ENCODE assay signal across 1 cellular context in the genomic region with DNA sequence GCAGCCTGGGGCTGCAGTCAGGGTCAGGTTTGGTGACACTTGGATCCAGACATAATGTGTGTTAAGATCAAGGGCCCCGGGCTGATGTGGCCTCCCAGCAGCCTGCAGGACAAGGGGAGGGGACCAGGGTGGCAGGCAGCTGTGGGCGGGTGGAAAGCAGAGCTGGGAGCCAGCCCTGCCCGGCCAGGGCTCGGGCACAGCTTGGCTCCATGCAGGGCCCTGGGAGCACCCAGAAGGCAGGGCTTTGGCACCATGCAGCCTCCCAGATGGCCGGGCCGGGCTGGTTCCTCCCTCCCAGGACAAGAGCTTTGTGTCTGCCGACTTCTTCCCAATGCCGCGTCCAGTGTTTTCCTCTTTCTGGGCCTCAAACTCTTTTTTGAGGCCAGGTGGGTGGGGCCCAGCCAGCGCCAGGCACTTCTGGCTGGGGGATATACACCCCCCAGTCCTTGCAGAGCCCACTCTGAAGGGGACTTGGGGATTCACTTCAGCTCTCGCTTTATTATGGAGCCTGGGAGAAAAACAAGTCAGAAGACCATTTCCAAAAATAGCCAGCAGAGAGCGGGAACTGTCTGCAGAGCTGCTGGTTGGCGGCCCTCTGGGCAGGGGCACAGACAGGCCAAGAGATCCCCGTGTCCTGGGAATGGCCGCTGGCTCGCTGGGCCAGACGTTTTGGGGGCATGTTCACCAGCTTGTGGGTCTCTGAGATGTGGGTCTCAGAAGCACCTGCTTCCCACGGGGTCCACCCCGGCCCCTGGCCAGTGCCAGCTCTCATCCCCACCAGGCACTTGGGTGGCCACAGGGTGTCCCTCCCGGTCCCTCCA.
TF ChIP-seq lines count a peak whose summit lies in the region.

No MANE protein-coding gene starts in this region.

TF ChIP-seq in HepG2, 621 proteins besides CTCF, POLR2A, EP300 and RAD21 (continues in another document):
- TF ChIP-seq PHF20 (CRISPR knock-in tag; IDR thresholded peaks at IDR 0.05) (no peak), RERE (CRISPR knock-in tag; IDR thresholded peaks at IDR 0.05; ENCODE audit: low read depth) (no peak), KDM1A (CRISPR knock-in tag; IDR thresholded peaks at IDR 0.05) (no peak), ARHGAP35 (CRISPR knock-in tag; IDR thresholded peaks at IDR 0.05; ENCODE audit: borderline replicate concordance) (no peak), PRMT3 (CRISPR knock-in tag; IDR thresholded peaks at IDR 0.05; ENCODE audit: borderline replicate concordance, low read depth) (no peak), TSC22D2 (CRISPR knock-in tag; IDR thresholded peaks at IDR 0.05; ENCODE audit: borderline replicate concordance) (no peak), ZNF766 (CRISPR knock-in tag; IDR thresholded peaks at IDR 0.05; ENCODE audit: borderline replicate concordance) (no peak), HIVEP1 (CRISPR knock-in tag; IDR thresholded peaks at IDR 0.05) (no peak), XRCC5 (optimal IDR thresholded peaks at IDR 0.05; ENCODE audit: low read length) (no peak), ZNF737 (CRISPR knock-in tag; IDR thresholded peaks at IDR 0.05; ENCODE audit: borderline replicate concordance) (no peak), IKZF1 (IDR thresholded peaks at IDR 0.05) (no peak), TGIF2 (CRISPR knock-in tag; IDR thresholded peaks at IDR 0.05) (no peak), UBTF (CRISPR knock-in tag; IDR thresholded peaks at IDR 0.05) (no peak), ZFP36L2 (CRISPR knock-in tag; IDR thresholded peaks at IDR 0.05) (no peak), SP2 (CRISPR knock-in tag; IDR thresholded peaks at IDR 0.05) (no peak), MED13 (CRISPR knock-in tag; IDR thresholded peaks at IDR 0.05) (no peak), ZXDC (CRISPR knock-in tag; IDR thresholded peaks at IDR 0.05) (no peak), NFYC (CRISPR knock-in tag; IDR thresholded peaks at IDR 0.05) (no peak), STAG1 (CRISPR knock-in tag; IDR thresholded peaks at IDR 0.05) (peak; percentile 48), RFX1 (IDR thresholded peaks at IDR 0.05) (no peak), CBX5 (CRISPR knock-in tag; IDR thresholded peaks at IDR 0.05; ENCODE audit: borderline replicate concordance) (no peak), ZNF629 (CRISPR knock-in tag; conservative IDR thresholded peaks at IDR 0.05) (no peak), PHF21A (CRISPR knock-in tag; IDR thresholded peaks at IDR 0.05) (no peak), ZNF598 (CRISPR knock-in tag; IDR thresholded peaks at IDR 0.05; ENCODE audit: borderline replicate concordance) (no peak), DPF2 (CRISPR knock-in tag; IDR thresholded peaks at IDR 0.05; ENCODE audit: borderline replicate concordance, low read depth) (no peak)
- TF ChIP-seq, protein P1, sequence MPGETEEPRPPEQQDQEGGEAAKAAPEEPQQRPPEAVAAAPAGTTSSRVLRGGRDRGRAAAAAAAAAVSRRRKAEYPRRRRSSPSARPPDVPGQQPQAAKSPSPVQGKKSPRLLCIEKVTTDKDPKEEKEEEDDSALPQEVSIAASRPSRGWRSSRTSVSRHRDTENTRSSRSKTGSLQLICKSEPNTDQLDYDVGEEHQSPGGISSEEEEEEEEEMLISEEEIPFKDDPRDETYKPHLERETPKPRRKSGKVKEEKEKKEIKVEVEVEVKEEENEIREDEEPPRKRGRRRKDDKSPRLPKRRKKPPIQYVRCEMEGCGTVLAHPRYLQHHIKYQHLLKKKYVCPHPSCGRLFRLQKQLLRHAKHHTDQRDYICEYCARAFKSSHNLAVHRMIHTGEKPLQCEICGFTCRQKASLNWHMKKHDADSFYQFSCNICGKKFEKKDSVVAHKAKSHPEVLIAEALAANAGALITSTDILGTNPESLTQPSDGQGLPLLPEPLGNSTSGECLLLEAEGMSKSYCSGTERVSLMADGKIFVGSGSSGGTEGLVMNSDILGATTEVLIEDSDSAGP (CRISPR knock-in tag; IDR thresholded peaks at IDR 0.05; ENCODE audit: borderline replicate concordance) = 0 out of 2 replicates have a peak, but pooled peaks have one; percentile 43
- TF ChIP-seq, protein P2, sequence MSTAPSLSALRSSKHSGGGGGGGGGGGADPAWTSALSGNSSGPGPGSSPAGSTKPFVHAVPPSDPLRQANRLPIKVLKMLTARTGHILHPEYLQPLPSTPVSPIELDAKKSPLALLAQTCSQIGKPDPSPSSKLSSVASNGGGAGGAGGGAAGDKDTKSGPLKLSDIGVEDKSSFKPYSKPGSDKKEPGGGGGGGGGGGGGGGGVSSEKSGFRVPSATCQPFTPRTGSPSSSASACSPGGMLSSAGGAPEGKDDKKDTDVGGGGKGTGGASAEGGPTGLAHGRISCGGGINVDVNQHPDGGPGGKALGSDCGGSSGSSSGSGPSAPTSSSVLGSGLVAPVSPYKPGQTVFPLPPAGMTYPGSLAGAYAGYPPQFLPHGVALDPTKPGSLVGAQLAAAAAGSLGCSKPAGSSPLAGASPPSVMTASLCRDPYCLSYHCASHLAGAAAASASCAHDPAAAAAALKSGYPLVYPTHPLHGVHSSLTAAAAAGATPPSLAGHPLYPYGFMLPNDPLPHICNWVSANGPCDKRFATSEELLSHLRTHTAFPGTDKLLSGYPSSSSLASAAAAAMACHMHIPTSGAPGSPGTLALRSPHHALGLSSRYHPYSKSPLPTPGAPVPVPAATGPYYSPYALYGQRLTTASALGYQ (CRISPR knock-in tag; IDR thresholded peaks at IDR 0.05) = no peak
- TF ChIP-seq, protein P3, sequence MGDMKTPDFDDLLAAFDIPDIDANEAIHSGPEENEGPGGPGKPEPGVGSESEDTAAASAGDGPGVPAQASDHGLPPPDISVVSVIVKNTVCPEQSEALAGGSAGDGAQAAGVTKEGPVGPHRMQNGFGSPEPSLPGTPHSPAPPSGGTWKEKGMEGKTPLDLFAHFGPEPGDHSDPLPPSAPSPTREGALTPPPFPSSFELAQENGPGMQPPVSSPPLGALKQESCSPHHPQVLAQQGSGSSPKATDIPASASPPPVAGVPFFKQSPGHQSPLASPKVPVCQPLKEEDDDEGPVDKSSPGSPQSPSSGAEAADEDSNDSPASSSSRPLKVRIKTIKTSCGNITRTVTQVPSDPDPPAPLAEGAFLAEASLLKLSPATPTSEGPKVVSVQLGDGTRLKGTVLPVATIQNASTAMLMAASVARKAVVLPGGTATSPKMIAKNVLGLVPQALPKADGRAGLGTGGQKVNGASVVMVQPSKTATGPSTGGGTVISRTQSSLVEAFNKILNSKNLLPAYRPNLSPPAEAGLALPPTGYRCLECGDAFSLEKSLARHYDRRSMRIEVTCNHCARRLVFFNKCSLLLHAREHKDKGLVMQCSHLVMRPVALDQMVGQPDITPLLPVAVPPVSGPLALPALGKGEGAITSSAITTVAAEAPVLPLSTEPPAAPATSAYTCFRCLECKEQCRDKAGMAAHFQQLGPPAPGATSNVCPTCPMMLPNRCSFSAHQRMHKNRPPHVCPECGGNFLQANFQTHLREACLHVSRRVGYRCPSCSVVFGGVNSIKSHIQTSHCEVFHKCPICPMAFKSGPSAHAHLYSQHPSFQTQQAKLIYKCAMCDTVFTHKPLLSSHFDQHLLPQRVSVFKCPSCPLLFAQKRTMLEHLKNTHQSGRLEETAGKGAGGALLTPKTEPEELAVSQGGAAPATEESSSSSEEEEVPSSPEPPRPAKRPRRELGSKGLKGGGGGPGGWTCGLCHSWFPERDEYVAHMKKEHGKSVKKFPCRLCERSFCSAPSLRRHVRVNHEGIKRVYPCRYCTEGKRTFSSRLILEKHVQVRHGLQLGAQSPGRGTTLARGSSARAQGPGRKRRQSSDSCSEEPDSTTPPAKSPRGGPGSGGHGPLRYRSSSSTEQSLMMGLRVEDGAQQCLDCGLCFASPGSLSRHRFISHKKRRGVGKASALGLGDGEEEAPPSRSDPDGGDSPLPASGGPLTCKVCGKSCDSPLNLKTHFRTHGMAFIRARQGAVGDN (CRISPR knock-in tag; IDR thresholded peaks at IDR 0.05) = peak; percentile 69
- TF ChIP-seq, protein P4, sequence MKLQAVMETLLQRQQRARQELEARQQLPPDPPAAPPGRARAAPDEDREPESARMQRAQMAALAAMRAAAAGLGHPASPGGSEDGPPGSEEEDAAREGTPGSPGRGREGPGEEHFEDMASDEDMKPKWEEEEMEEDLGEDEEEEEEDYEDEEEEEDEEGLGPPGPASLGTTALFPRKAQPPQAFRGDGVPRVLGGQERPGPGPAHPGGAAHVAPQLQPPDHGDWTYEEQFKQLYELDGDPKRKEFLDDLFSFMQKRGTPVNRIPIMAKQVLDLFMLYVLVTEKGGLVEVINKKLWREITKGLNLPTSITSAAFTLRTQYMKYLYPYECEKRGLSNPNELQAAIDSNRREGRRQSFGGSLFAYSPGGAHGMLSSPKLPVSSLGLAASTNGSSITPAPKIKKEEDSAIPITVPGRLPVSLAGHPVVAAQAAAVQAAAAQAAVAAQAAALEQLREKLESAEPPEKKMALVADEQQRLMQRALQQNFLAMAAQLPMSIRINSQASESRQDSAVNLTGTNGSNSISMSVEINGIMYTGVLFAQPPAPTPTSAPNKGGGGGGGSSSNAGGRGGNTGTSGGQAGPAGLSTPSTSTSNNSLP (IDR thresholded peaks at IDR 0.05; ENCODE audit: low read depth, low read length) = no peak
- TF ChIP-seq, protein P5, sequence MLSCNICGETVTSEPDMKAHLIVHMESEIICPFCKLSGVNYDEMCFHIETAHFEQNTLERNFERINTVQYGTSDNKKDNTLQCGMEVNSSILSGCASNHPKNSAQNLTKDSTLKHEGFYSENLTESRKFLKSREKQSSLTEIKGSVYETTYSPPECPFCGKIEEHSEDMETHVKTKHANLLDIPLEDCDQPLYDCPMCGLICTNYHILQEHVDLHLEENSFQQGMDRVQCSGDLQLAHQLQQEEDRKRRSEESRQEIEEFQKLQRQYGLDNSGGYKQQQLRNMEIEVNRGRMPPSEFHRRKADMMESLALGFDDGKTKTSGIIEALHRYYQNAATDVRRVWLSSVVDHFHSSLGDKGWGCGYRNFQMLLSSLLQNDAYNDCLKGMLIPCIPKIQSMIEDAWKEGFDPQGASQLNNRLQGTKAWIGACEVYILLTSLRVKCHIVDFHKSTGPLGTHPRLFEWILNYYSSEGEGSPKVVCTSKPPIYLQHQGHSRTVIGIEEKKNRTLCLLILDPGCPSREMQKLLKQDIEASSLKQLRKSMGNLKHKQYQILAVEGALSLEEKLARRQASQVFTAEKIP (CRISPR knock-in tag; IDR thresholded peaks at IDR 0.05; ENCODE audit: borderline replicate concordance) = no peak
